In genomic region chr12:50506753-50507473, GRCh38 we compare ENCODE assay signal across 9 cellular contexts. TPM values are rescaled to one million over a fixed set of nuclear protein-coding genes. Genes with fewer than 3 reads are reported as not detected.
DNase-seq lines count a peak whose midpoint lies in the region; TF ChIP-seq lines count a peak whose summit lies in the region.
"Had no signal": no experiment of that assay in that cellular context is flagged by ENCODE, and none has a peak within 500 bp of the region (broad histone marks: within the 10 kb centered on the region; RNA-seq: fewer than 3 reads in every experiment).

No MANE protein-coding gene starts in this region.

- no peak overlapping the region for H2BK15ac ChIP-seq in mesenchymal stem cell (ENCODE audit: low read depth, poor library complexity, severe bottlenecking)

- intact Hi-C loops in cardiac septum (cut with DNase I), result loop anchor here (10.0 kb wide), 1 partner anchor 228 kb away; no protein-coding TSS in a partner anchor
- intact Hi-C loops in breast epithelium (cut with DNase I; ENCODE audit: low total_unique reads), result loop anchor here (5.0 kb wide), 1 partner anchor 130 kb away; no protein-coding TSS in a partner anchor

- DNase-seq in cardiac muscle cell (ENCODE audit: low read depth in 1 of 2, low spot score in 1 of 2) (peak in 1 of 2 donors; percentile 36), cardiac septum (ENCODE audit: low spot score) (no peak), breast epithelium (ENCODE audit: low spot score in 2 of 2) (no peak), mesenchymal stem cell (peak; percentile 32), tibial nerve (ENCODE audit: low spot score in 2 of 2) (no peak), NCI-H1105 (lab: John Stamatoyannopoulos, UW) (no peak), retina (no peak), NCI-H2171 treated with DMSO at 0.1 percent for 48 hours (lab: John Stamatoyannopoulos, UW) (no peak)
- DNase-seq: central memory CD4-positive, alpha-beta T cell had no signal

- no peak overlapping the region for H3K14ac ChIP-seq in mesenchymal stem cell (ENCODE audit: low read length in 2 of 2)

- H4K91ac ChIP-seq in mesenchymal stem cell (ENCODE audit: low read length), result no peak overlapping the region

- H2BK5ac ChIP-seq in mesenchymal stem cell (ENCODE audit: low read depth, low read length, poor library complexity, severe bottlenecking), result no peak overlapping the region

- peak overlapping the region; percentile 97 for H3K9ac ChIP-seq in mesenchymal stem cell (ENCODE audit: low read length)

- H3K4me1 ChIP-seq in cardiac muscle cell (ENCODE audit: low read depth) (peaks cover 32% of the 10 kb centered on the region), breast epithelium (peaks cover 0 to 7% of the 10 kb centered on the region in 2 donors), mesenchymal stem cell (ENCODE audit: control insufficient read depth, insufficient read depth, low read depth, low read length) (peaks cover 3% of the 10 kb centered on the region), tibial nerve (peaks cover 0 to 53% (median 43%) of the 10 kb centered on the region in 4 donors)

- H3K23ac ChIP-seq in mesenchymal stem cell (ENCODE audit: low read length in 2 of 2), result no peak overlapping the region

- no peak overlapping the region for H3K4ac ChIP-seq in mesenchymal stem cell (ENCODE audit: low read depth in 1 of 2, low read length in 2 of 2)

- H2AK5ac ChIP-seq in mesenchymal stem cell (ENCODE audit: low read length, severe bottlenecking), result no peak overlapping the region

- H3K27ac ChIP-seq in cardiac muscle cell, result peak overlapping the region; percentile 49
- peak overlapping the region; percentile 93 to 94 for H3K27ac ChIP-seq in breast epithelium
- no peak overlapping the region for H3K27ac ChIP-seq in mesenchymal stem cell (ENCODE audit: low read length, poor library complexity, severe bottlenecking)
- H3K27ac ChIP-seq in tibial nerve, result peak overlapping the region; percentile 94 to 99 (median 96)

- H3K9me3 ChIP-seq in cardiac muscle cell (ENCODE audit: low read depth), result no peaks in the 10 kb centered on the region
- H3K9me3 ChIP-seq in breast epithelium, result no peaks in the 10 kb centered on the region
- H3K9me3 ChIP-seq in mesenchymal stem cell (ENCODE audit: control insufficient read depth, low read length), result no peaks in the 10 kb centered on the region
- H3K9me3 ChIP-seq in tibial nerve, result no peaks in the 10 kb centered on the region

- H2BK120ac ChIP-seq in mesenchymal stem cell (ENCODE audit: low read depth, low read length), result no peak overlapping the region

- H3K18ac ChIP-seq in mesenchymal stem cell (ENCODE audit: low read depth in 1 of 2, low read length in 2 of 2), result no peak overlapping the region

- H3K4me2 ChIP-seq in mesenchymal stem cell (ENCODE audit: low read length, poor library complexity, severe bottlenecking), result peak overlapping the region; percentile 37

- TF ChIP-seq CTCF in cardiac muscle cell (IDR thresholded peaks at IDR 0.05; ENCODE audit: low read depth, low read length), result no peak
- no peak for TF ChIP-seq CTCF in breast epithelium (IDR thresholded peaks at IDR 0.05)
- TF ChIP-seq CTCF in tibial nerve (IDR thresholded peaks at IDR 0.05), result no peak

- 47% methylated on average over 2 of the region's 2 CpGs for WGBS in mesenchymal stem cell
- WGBS in tibial nerve, 2 donors, result 8 to 9% methylated on average over 2 of the region's 2 CpGs

- H2AFZ ChIP-seq in mesenchymal stem cell (ENCODE audit: low read depth, low read length), result no peak overlapping the region

- TF ChIP-seq EP300 in tibial nerve (IDR thresholded peaks at IDR 0.05), result peak in 1 of 2 donors; percentile 24

- TF ChIP-seq POLR2A in breast epithelium (IDR thresholded peaks at IDR 0.05) (no peak), tibial nerve (IDR thresholded peaks at IDR 0.05) (no peak)

- no peaks in the 10 kb centered on the region for H3K27me3 ChIP-seq in cardiac muscle cell
- no peaks in the 10 kb centered on the region for H3K27me3 ChIP-seq in breast epithelium
- H3K27me3 ChIP-seq in mesenchymal stem cell (ENCODE audit: control insufficient read depth in 1 of 2, insufficient read depth in 1 of 2, low read length in 2 of 2), result no peaks in the 10 kb centered on the region
- no peaks in the 10 kb centered on the region for H3K27me3 ChIP-seq in tibial nerve

- no peak overlapping the region for H4K8ac ChIP-seq in mesenchymal stem cell (ENCODE audit: low read length)

- no peak overlapping the region for H2BK12ac ChIP-seq in mesenchymal stem cell (ENCODE audit: low read length in 2 of 2)

- H3K36me3 ChIP-seq in cardiac muscle cell (no peaks in the 10 kb centered on the region), breast epithelium (no peaks in the 10 kb centered on the region), mesenchymal stem cell (ENCODE audit: control insufficient read depth in 1 of 2, insufficient read depth in 2 of 2, low read depth in 1 of 2, low read length in 2 of 2) (peaks cover 0 to 3% of the 10 kb centered on the region in 2 experiments), tibial nerve (no peaks in the 10 kb centered on the region)

- peak overlapping the region; percentile 95 for H3K4me3 ChIP-seq in cardiac muscle cell
- H3K4me3 ChIP-seq in breast epithelium, result peak overlapping the region; percentile 83 to 87 (median 85)
- peak overlapping the region in 1 of 2 experiments; percentile 91 for H3K4me3 ChIP-seq in mesenchymal stem cell (ENCODE audit: insufficient read depth in 1 of 2, low read depth in 1 of 2, low read length in 2 of 2)
- peak overlapping the region; percentile 75 to 93 (median 87) for H3K4me3 ChIP-seq in tibial nerve

- H3K79me1 ChIP-seq in mesenchymal stem cell (replicated peaks; ENCODE audit: low read length, poor library complexity, severe bottlenecking), result peaks cover 3% of the 10 kb centered on the region

RNA-seq across cellular contexts. Expression of gene DIP2B, which starts 2.1 kb away (rescaled TPM):
- total RNA-seq in cardiac muscle cell (39.3 and 55.1 TPM in 2 replicates), cardiac septum (16.5 TPM), breast epithelium (10 to 100 TPM; 26.6 to 44.8 (median 33.4) TPM), tibial nerve (10 to 100 TPM; 38.6 to 59.0 (median 44.8) TPM)
- 15.5 and 17.7 TPM in 2 replicates for polyA plus RNA-seq in cardiac muscle cell
- polyA plus RNA-seq in mesenchymal stem cell (2013, experiment 1 of 2), result 8.0 TPM
- 7.7 TPM for polyA plus RNA-seq in mesenchymal stem cell (2013, experiment 2 of 2)
